Comparison of ENCODE assay signal across 10 cellular contexts in genomic region chr1:159921251-159921650, GRCh38. TPM values are rescaled to one million over a fixed set of nuclear protein-coding genes. Genes with fewer than 3 reads are reported as not detected.
DNase-seq lines count a peak whose midpoint lies in the region; ATAC-seq and TF ChIP-seq lines count a peak whose summit lies in the region.
"Had no signal": no experiment of that assay in that cellular context is flagged by ENCODE, and none has a peak within 500 bp of the region (broad histone marks: within the 10 kb centered on the region; RNA-seq: fewer than 3 reads in every experiment).

No MANE protein-coding gene starts in this region.

- WGBS in suprapubic skin, result 38% methylated on average over 1 of the region's 1 CpG

- H3K36me3 ChIP-seq in suprapubic skin, result peaks cover 35% of the 10 kb centered on the region

- peaks cover 82% of the 10 kb centered on the region for H3K4me1 ChIP-seq in suprapubic skin

- H3K4me3 Mint-ChIP-seq in activated naive CD4-positive, alpha-beta T cell treated with anti-CD3 and anti-CD28 coated beads for 36 hours, result peak overlapping the region; percentile 91
- peak overlapping the region; percentile 96 for H3K4me3 Mint-ChIP-seq in central memory CD8-positive, alpha-beta T cell

- peaks cover 45% of the 10 kb centered on the region for H3K36me3 Mint-ChIP-seq in activated naive CD4-positive, alpha-beta T cell treated with anti-CD3 and anti-CD28 coated beads for 36 hours (ENCODE audit: low read depth)
- peaks cover 88% of the 10 kb centered on the region for H3K36me3 Mint-ChIP-seq in central memory CD8-positive, alpha-beta T cell (ENCODE audit: insufficient read depth)

- ATAC-seq in HG03432 (IDR thresholded peaks at IDR 0.05; ENCODE audit: unreplicated experiment), result peak; percentile 25
- no peak for ATAC-seq in central memory CD8-positive, alpha-beta T cell (replicated peaks; ENCODE audit: extremely low read depth, poor library complexity, severe bottlenecking)

- H3K27ac ChIP-seq in suprapubic skin, result peak overlapping the region; percentile 94

- TF ChIP-seq EP300 in suprapubic skin (IDR thresholded peaks at IDR 0.05), result no peak

- H3K9me3 ChIP-seq in suprapubic skin, result no peaks in the 10 kb centered on the region

- no peak for TF ChIP-seq CTCF in suprapubic skin (IDR thresholded peaks at IDR 0.05)

- peak; percentile 51 for DNase-seq in activated naive CD4-positive, alpha-beta T cell treated with anti-CD3 and anti-CD28 coated beads for 36 hours
- no peak for DNase-seq in activated naive CD4-positive, alpha-beta T cell treated with anti-CD3 and anti-CD28 coated beads, Interleukin-2, amount 50 U/mL, for 16 hours
- no peak for DNase-seq in central memory CD8-positive, alpha-beta T cell (ENCODE audit: low spot score in 2 of 2)
- DNase-seq in suprapubic skin (ENCODE audit: low spot score in 2 of 2) (no peak), NCI-H226 (no peak), NCI-H128 (lab: John Stamatoyannopoulos, UW; ENCODE audit: unreplicated experiment) (no peak), GM19240 (ENCODE audit: insufficient read length, low spot score) (no peak)

- no peak for TF ChIP-seq POLR2A in suprapubic skin (IDR thresholded peaks at IDR 0.05)

- H3K9me3 Mint-ChIP-seq in activated naive CD4-positive, alpha-beta T cell treated with anti-CD3 and anti-CD28 coated beads for 36 hours, result no peaks in the 10 kb centered on the region
- H3K9me3 Mint-ChIP-seq in central memory CD8-positive, alpha-beta T cell, result no peaks in the 10 kb centered on the region

- peak overlapping the region; percentile 63 for H3K4me3 ChIP-seq in suprapubic skin

- H3K27me3 ChIP-seq in suprapubic skin, result no peaks in the 10 kb centered on the region

- H3K27me3 Mint-ChIP-seq in activated naive CD4-positive, alpha-beta T cell treated with anti-CD3 and anti-CD28 coated beads for 36 hours (ENCODE audit: low read depth), result no peaks in the 10 kb centered on the region
- H3K27me3 Mint-ChIP-seq in central memory CD8-positive, alpha-beta T cell, result no peaks in the 10 kb centered on the region

- peaks cover 58% of the 10 kb centered on the region for H3K4me1 Mint-ChIP-seq in activated naive CD4-positive, alpha-beta T cell treated with anti-CD3 and anti-CD28 coated beads for 36 hours (ENCODE audit: low read depth)
- peaks cover 81% of the 10 kb centered on the region for H3K4me1 Mint-ChIP-seq in central memory CD8-positive, alpha-beta T cell

- H3K27ac Mint-ChIP-seq in activated naive CD4-positive, alpha-beta T cell treated with anti-CD3 and anti-CD28 coated beads for 36 hours, result peak overlapping the region; percentile 93
- peak overlapping the region; percentile 100 for H3K27ac Mint-ChIP-seq in central memory CD8-positive, alpha-beta T cell (ENCODE audit: low read depth)

- intact Hi-C loops in activated naive CD4-positive, alpha-beta T cell treated with anti-CD3 and anti-CD28 coated beads for 36 hours (cut with micrococcal nuclease), result loop anchor here (1.0 to 10.0 kb wide), 8 partner anchors 67 to 912 kb away; partner anchors contain the start of genes AIM2, CD84, IFI16 and PEA15

- CTCF ChIA-PET in activated naive CD4-positive, alpha-beta T cell treated with anti-CD3 and anti-CD28 coated beads for 36 hours (lab: Charles Lee), result interaction anchor here (0.6 to 1.9 kb wide), 3 partner anchors 85 to 1366 kb away, joined by 3 to 5 read pairs (median 5); no protein-coding TSS in a partner anchor

RNA-seq across cellular contexts. Expression of gene TAGLN2, which starts 4.1 kb away (rescaled TPM):
- 100 to 1,000 TPM; 453 to 454 TPM for total RNA-seq in activated naive CD4-positive, alpha-beta T cell treated with anti-CD3 and anti-CD28 coated beads for 36 hours
- total RNA-seq in suprapubic skin, result 100 to 1,000 TPM; 281 to 427 (median 338) TPM

RNA-seq across cellular contexts. Expression of gene CFAP45, which starts 21.3 kb away (rescaled TPM):
- total RNA-seq in activated naive CD4-positive, alpha-beta T cell treated with anti-CD3 and anti-CD28 coated beads for 36 hours, result 1 to 10 TPM; 2.1 to 2.6 TPM
- 1 to 10 TPM in 3 of 4 donors, under 1 TPM in 1; 0.78 to 2.1 (median 1.6) TPM for total RNA-seq in suprapubic skin

RNA-seq across cellular contexts. Expression of gene IGSF9, which starts 24.2 kb away (rescaled TPM):
- total RNA-seq in activated naive CD4-positive, alpha-beta T cell treated with anti-CD3 and anti-CD28 coated beads for 36 hours, result not detected
- 10 to 100 TPM; 26.1 to 44.1 (median 28.4) TPM for total RNA-seq in suprapubic skin
- total RNA-seq: renal cortical epithelial cell had no signal

RNA-seq across cellular contexts. Expression of gene SLAMF9, which starts 32.8 kb away (rescaled TPM):
- total RNA-seq in activated naive CD4-positive, alpha-beta T cell treated with anti-CD3 and anti-CD28 coated beads for 36 hours, result not detected
- total RNA-seq in suprapubic skin, result not detected
- total RNA-seq: activated CD8-positive, alpha-beta memory T cell treated with anti-CD3 and anti-CD28 coated beads for 36 hours; renal cortical epithelial cell had no signal

RNA-seq across cellular contexts. Expression of gene VSIG8, which starts 58.8 kb away (rescaled TPM):
- not detected for total RNA-seq in activated naive CD4-positive, alpha-beta T cell treated with anti-CD3 and anti-CD28 coated beads for 36 hours
- total RNA-seq in suprapubic skin, result 10 to 100 TPM; 18.1 to 62.2 (median 25.7) TPM
- total RNA-seq: activated CD8-positive, alpha-beta memory T cell treated with anti-CD3 and anti-CD28 coated beads for 36 hours; renal cortical epithelial cell had no signal

Comparison
In these comparisons a context has a peak if more than half of its experiments do, and no peak if none do; other contexts are left out.
1. RNA of gene IGSF9, which starts 24.2 kb away (total RNA-seq): 26.1 to 44.1 TPM in suprapubic skin; not detected in activated naive CD4-positive, alpha-beta T cell treated with anti-CD3 and anti-CD28 coated beads for 36 hours; every median in the first group is over 10 times any median in the second.